ENCODE assay signal across 15 cellular contexts in genomic region chr1:27590917-27591508, GRCh38. TPM values are rescaled to one million over a fixed set of nuclear protein-coding genes. Genes with fewer than 3 reads are reported as not detected.
A peak's percentile ranks its signal among the peaks of the same experiment; 100 is the strongest.
DNase-seq lines count a peak whose midpoint lies in the region; ATAC-seq and TF ChIP-seq lines count a peak whose summit lies in the region.
"Had no signal": no experiment of that assay in that cellular context is flagged by ENCODE, and none has a peak within 500 bp of the region (broad histone marks: within the 10 kb centered on the region; RNA-seq: fewer than 3 reads in every experiment).

No MANE protein-coding gene starts in this region.

- no TSS peak for BruUV-seq in OCI-LY7 (replicated peaks; lab: Mats Ljungman, UMichigan)

- H4K20me1 ChIP-seq in smooth muscle cell (ENCODE audit: low read depth) = peaks cover 100% of the 10 kb centered on the region
- H4K20me1 ChIP-seq in OCI-LY7 (ENCODE audit: insufficient read depth, low read length) = no peaks in the 10 kb centered on the region

- no peak for ATAC-seq in aorta (ENCODE audit: low FRiP score)
- ATAC-seq: foreskin keratinocyte; stimulated activated memory B cell treated with anti-CD40 and anti-IgM and Interleukin-4, amounts not matched to agents 10 μg/mL and 1 μg/mL and 100 μg/mL, for 72 hours had no signal

- H3K9ac ChIP-seq in smooth muscle cell (ENCODE audit: low read depth) = no peak overlapping the region

- H3K36me3 ChIP-seq in HEK293 (ENCODE audit: control insufficient read depth in 2 of 2, insufficient read depth in 1 of 2, low read length in 2 of 2) = peaks cover 0 to 19% of the 10 kb centered on the region in 2 experiments; a peak in 1 of 3 replicates
- H3K36me3 ChIP-seq in smooth muscle cell (ENCODE audit: low read depth) = no peaks in the 10 kb centered on the region
- H3K36me3 ChIP-seq in OCI-LY7 (ENCODE audit: insufficient read depth, low read length) = no peaks in the 10 kb centered on the region
- no peaks in the 10 kb centered on the region for H3K36me3 ChIP-seq in aorta (ENCODE audit: control insufficient read depth in 1 of 2, insufficient read depth in 2 of 2, low read length in 1 of 2)
- H3K36me3 ChIP-seq: HAP-1, pancreas had no signal

- TF ChIP-seq CTCF in HEK293 (tag by site-specific recombination; IDR thresholded peaks at IDR 0.05) = no peak
- TF ChIP-seq CTCF in smooth muscle cell (IDR thresholded peaks at IDR 0.05; ENCODE audit: borderline replicate concordance, insufficient read depth, poor library complexity, severe bottlenecking) = no peak
- no peak for TF ChIP-seq CTCF in OCI-LY7 (conservative IDR thresholded peaks at IDR 0.05; ENCODE audit: low read length)

- POLR2A ChIA-PET in HEK293 (lab: Yijun Ruan, JAX) (interaction anchor here (1.4 to 2.1 kb wide), 3 partner anchors 16 to 101 kb away, joined by 5 read pairs; partner anchors contain the start of gene WASF2), OCI-LY7 (lab: Charles Lee) (interaction anchor here (0.5 kb wide), 1 partner anchor 251 kb away, joined by 4 read pairs; no protein-coding TSS in a partner anchor)

- CTCF ChIA-PET in HEK293 (lab: Yijun Ruan, JAX) = interaction anchor here (0.6 to 1.8 kb wide), 7 partner anchors 9 to 196 kb away, joined by 3 to 6 read pairs (median 3); no protein-coding TSS in a partner anchor
- CTCF ChIA-PET in OCI-LY7 (lab: Charles Lee; ENCODE audit: unreplicated experiment) = no interaction called here

- 84% methylated on average over 5 of the region's 5 CpGs for WGBS in smooth muscle cell (ENCODE audit: low lambda C conversion rate)
- WGBS in aorta, 2 donors = 63 to 64% methylated on average over 5 of the region's 5 CpGs

- H3K9me2 ChIP-seq in OCI-LY7 (ENCODE audit: insufficient read depth, low read length) = no peaks in the 10 kb centered on the region

- H2AFZ ChIP-seq in smooth muscle cell (ENCODE audit: low read depth) (no peak overlapping the region), OCI-LY7 (ENCODE audit: low read length) (no peak overlapping the region)

- H3K4me3 ChIP-seq in HEK293 (ENCODE audit: low read depth, low read length) = no peak overlapping the region
- H3K4me3 ChIP-seq in smooth muscle cell = no peak overlapping the region
- H3K4me3 ChIP-seq in OCI-LY7 (ENCODE audit: low read depth, low read length, poor library complexity, severe bottlenecking) = no peak overlapping the region
- no peak overlapping the region for H3K4me3 ChIP-seq in aorta (ENCODE audit: low read length in 2 of 2)
- H3K4me3 ChIP-seq: HAP-1, pancreas had no signal

- H3K79me2 ChIP-seq in smooth muscle cell (ENCODE audit: low read depth) (peaks cover 99% of the 10 kb centered on the region), OCI-LY7 (ENCODE audit: insufficient read depth, low read depth, low read length) (no peaks in the 10 kb centered on the region)

- H3K4me2 ChIP-seq in smooth muscle cell (peak overlapping the region; percentile 21), OCI-LY7 (ENCODE audit: low read length) (no peak overlapping the region)

- intact Hi-C loops in OCI-LY7 (cut with micrococcal nuclease; ENCODE audit: unreplicated experiment) (no loop called here), aorta (cut with DNase I) (no loop called here)

- H3K27ac ChIP-seq in HEK293 (ENCODE audit: extremely low read depth, low read depth, low read length) = no peak overlapping the region
- peak overlapping the region; percentile 30 for H3K27ac ChIP-seq in caudate nucleus (ENCODE audit: low read depth, low read length)
- H3K27ac ChIP-seq in smooth muscle cell (ENCODE audit: low read depth) = peak overlapping the region; percentile 60
- no peak overlapping the region for H3K27ac ChIP-seq in OCI-LY7 (ENCODE audit: low read depth, low read length, poor library complexity, severe bottlenecking)
- peak overlapping the region in 1 of 2 donors; percentile 25 for H3K27ac ChIP-seq in aorta (ENCODE audit: low read depth in 1 of 2, low read length in 2 of 2)
- H3K27ac ChIP-seq: C4-2B, foreskin keratinocyte, pancreas had no signal

- DNase-seq in caudate nucleus (lab: John Stamatoyannopoulos, UW) (no peak), left kidney (ENCODE audit: low read depth, low spot score) (peak; percentile 27), smooth muscle cell (lab: John Stamatoyannopoulos, UW; ENCODE audit: unreplicated experiment) (no peak), NCI-H1930 (lab: John Stamatoyannopoulos, UW) (no peak), OCI-LY7 (ENCODE audit: low spot score) (no peak), NCI-H2081 treated with DMSO at 0.1 percent for 48 hours (lab: John Stamatoyannopoulos, UW) (no peak), aorta (no peak)
- DNase-seq: foreskin keratinocyte; NCI-H524; stimulated activated CD4-positive, alpha-beta T cell treated with anti-CD3 and anti-CD28 coated beads, Interleukin-1b, Interleukin-23, amount 100 ng/mL, for 48 hours had no signal

- H3K27me3 ChIP-seq in smooth muscle cell (ENCODE audit: low read depth) (no peaks in the 10 kb centered on the region), aorta (ENCODE audit: control insufficient read depth in 1 of 2, insufficient read depth in 2 of 2, low read length in 1 of 2) (no peaks in the 10 kb centered on the region)
- H3K27me3 ChIP-seq: foreskin keratinocyte, pancreas had no signal

- peaks cover 7% of the 10 kb centered on the region for H3F3A ChIP-seq in smooth muscle cell (ENCODE audit: low read depth)

- peaks cover 13% of the 10 kb centered on the region for H3K4me1 ChIP-seq in HEK293 (ENCODE audit: control insufficient read depth, insufficient read depth, low read length)
- peaks cover 52% of the 10 kb centered on the region for H3K4me1 ChIP-seq in smooth muscle cell (ENCODE audit: low read depth)
- no peaks in the 10 kb centered on the region for H3K4me1 ChIP-seq in OCI-LY7 (ENCODE audit: insufficient read depth, low read length, poor library complexity, severe bottlenecking)
- H3K4me1 ChIP-seq in aorta (ENCODE audit: control insufficient read depth in 1 of 2, insufficient read depth in 2 of 2, low read length in 2 of 2) = peaks cover 0 to 3% of the 10 kb centered on the region in 2 donors
- H3K4me1 ChIP-seq: pancreas had no signal

- H3K9me3 ChIP-seq in HEK293 (ENCODE audit: control insufficient read depth, insufficient read depth, low read depth, low read length) = no peaks in the 10 kb centered on the region
- H3K9me3 ChIP-seq in smooth muscle cell (replicated peaks; ENCODE audit: low read depth) = no peaks in the 10 kb centered on the region
- no peaks in the 10 kb centered on the region for H3K9me3 ChIP-seq in OCI-LY7 (ENCODE audit: low read length)
- H3K9me3 ChIP-seq in aorta (ENCODE audit: control insufficient read depth, low read length) = no peaks in the 10 kb centered on the region
- H3K9me3 ChIP-seq: HAP-1, pancreas had no signal

TF ChIP-seq in HEK293, 187 proteins besides CTCF, POLR2A, EP300 and RAD21 (continues in another document):
- TF ChIP-seq PRDM10 (tag by site-specific recombination; IDR thresholded peaks at IDR 0.05) = peak; percentile 39
- TF ChIP-seq ZIC2 (tag by site-specific recombination; IDR thresholded peaks at IDR 0.05) = peak; percentile 74
- TF ChIP-seq WT1 (tag by site-specific recombination; IDR thresholded peaks at IDR 0.05) = 0 out of 2 replicates have a peak, but pooled peaks have one; percentile 26

RNA-seq across cellular contexts. Expression of gene AHDC1, which starts 12.9 kb away (rescaled TPM):
- total RNA-seq in smooth muscle cell (8.4 and 12.2 TPM in 2 replicates), OCI-LY7 (2022) (8.4 and 13.8 TPM in 2 replicates), aorta (10 to 100 TPM; 63.5 to 89.1 TPM)
- polyA plus RNA-seq in smooth muscle cell (12.2 and 15.6 TPM in 2 replicates), aorta (10 to 100 TPM in 1 of 2 donors, 1 to 10 TPM in 1; 7.8 to 23.9 TPM)
- 5.5 and 6.5 TPM in 2 replicates for total RNA-seq in OCI-LY7 (2014; rRNA removed; shearing (Covaris generic))

RNA-seq across cellular contexts. Expression of gene FGR, which starts 44.0 kb away (rescaled TPM):
- total RNA-seq in smooth muscle cell = 1.3 TPM in 1 of 2 replicates, not detected in the other
- 0.10 and 0.65 TPM in 2 replicates for polyA plus RNA-seq in smooth muscle cell
- 2.2 and 4.1 TPM in 2 replicates for total RNA-seq in OCI-LY7 (2014; rRNA removed; shearing (Covaris generic))
- 0.98 and 1.2 TPM in 2 replicates for total RNA-seq in OCI-LY7 (2022)
- 10 to 100 TPM; 12.1 to 21.7 TPM for total RNA-seq in aorta
- 10 to 100 TPM in 1 of 2 donors, 1 to 10 TPM in 1; 2.8 to 12.1 TPM for polyA plus RNA-seq in aorta
- total RNA-seq: foreskin keratinocyte had no signal

Comparison
In these comparisons a context has a peak if more than half of its experiments do, and no peak if none do; other contexts are left out.
1. H3K27ac ChIP-seq: peak in caudate nucleus (single experiment) and smooth muscle cell (single experiment); none in HEK293 (single experiment) and OCI-LY7 (single experiment).